ENCODE assay signal across 1 cellular context in genomic region chr17:27340990-27341595, GRCh38.
TF ChIP-seq lines count a peak whose summit lies in the region.

No MANE protein-coding gene starts in this region.

TF ChIP-seq in K562, 482 proteins besides CTCF, POLR2A, EP300 and RAD21:
- TF ChIP-seq TEAD1 (CRISPR knock-in tag; IDR thresholded peaks at IDR 0.05) = no peak
- TF ChIP-seq GABPB1 (CRISPR knock-in tag; IDR thresholded peaks at IDR 0.05) = no peak
- 0 out of 2 replicates have a peak, but pooled peaks have one; percentile 12 for TF ChIP-seq ZFX (CRISPR knock-in tag; IDR thresholded peaks at IDR 0.05)
- 0 out of 2 replicates have a peak, but pooled peaks have one; percentile 37 for TF ChIP-seq ZBTB12 (CRISPR knock-in tag; IDR thresholded peaks at IDR 0.05)
- no peak for TF ChIP-seq E2F3 (CRISPR knock-in tag; IDR thresholded peaks at IDR 0.05)
- 0 out of 2 replicates have a peak, but pooled peaks have one; percentile 20 for TF ChIP-seq JUNB (CRISPR knock-in tag; conservative IDR thresholded peaks at IDR 0.05)
- TF ChIP-seq MAZ (CRISPR knock-in tag; conservative IDR thresholded peaks at IDR 0.05 in 1 of 2, IDR thresholded peaks at IDR 0.05 in 1 of 2) = 0 out of 4 replicates have a peak, but pooled peaks of 1 of the 2 experiments have one; percentile 20
- TF ChIP-seq MECOM (CRISPR knock-in tag; IDR thresholded peaks at IDR 0.05) = no peak
- TF ChIP-seq ZNF766 (CRISPR knock-in tag; conservative IDR thresholded peaks at IDR 0.05) = no peak
- TF ChIP-seq FOSL1 (tag; conservative IDR thresholded peaks at IDR 0.05) = no peak
- TF ChIP-seq ZNF583 (CRISPR knock-in tag; IDR thresholded peaks at IDR 0.05) = peak; percentile 48; the same call in 1 of the 2 replicates
- TF ChIP-seq CXXC5 (CRISPR knock-in tag; IDR thresholded peaks at IDR 0.05) = peak; percentile 10; the same call in 1 of the 2 replicates
- no peak for TF ChIP-seq ZC3H4 (CRISPR knock-in tag; IDR thresholded peaks at IDR 0.05; ENCODE audit: borderline replicate concordance)
- TF ChIP-seq SMAD4 (CRISPR knock-in tag; conservative IDR thresholded peaks at IDR 0.05) = 0 out of 2 replicates have a peak, but pooled peaks have one; percentile 12
- no peak for TF ChIP-seq POU5F1 (IDR thresholded peaks at IDR 0.05; ENCODE audit: borderline replicate concordance, low read depth, low read length, partially characterized antibody)
TF ChIP-seq in K562: peak in this region for 7.
